In genomic region chr6:26739811-26740210, GRCh38 we compare ENCODE assay signal across 20 cellular contexts.
DNase-seq lines count a peak whose midpoint lies in the region; ATAC-seq, FAIRE-seq and TF ChIP-seq lines count a peak whose summit lies in the region.
"Had no signal": no experiment of that assay in that cellular context is flagged by ENCODE, and none has a peak within 500 bp of the region (broad histone marks: within the 10 kb centered on the region; RNA-seq: fewer than 3 reads in every experiment).

No MANE protein-coding gene starts in this region.

- H3K79me2 ChIP-seq in K562 (ENCODE audit: control insufficient read depth, insufficient read depth, low read length) (no peaks in the 10 kb centered on the region), endothelial cell of umbilical vein (ENCODE audit: control insufficient read depth, insufficient read depth, low read length) (no peaks in the 10 kb centered on the region), trophoblast cell (ENCODE audit: control insufficient read depth, insufficient read depth, low read length, poor library complexity) (no peaks in the 10 kb centered on the region)

- TF ChIP-seq POLR2A in K562 (conservative IDR thresholded peaks at IDR 0.05): no peak
- TF ChIP-seq POLR2A in endothelial cell of umbilical vein (IDR thresholded peaks at IDR 0.05; ENCODE audit: low read depth, low read length): no peak

- 27% methylated on average over 7 of the region's 7 CpGs for WGBS in K562 (ENCODE audit: insufficient coverage, low coverage, missing lambda C conversion rate)
- no CpG with 5 or more reads among the region's 7 CpGs for WGBS in trophoblast cell (ENCODE audit: extremely low coverage, insufficient coverage, insufficient read length)

- dilution Hi-C loops in endothelial cell of umbilical vein (cut with MboI; ENCODE audit: extremely low pct_ligation_motif_present, low sequenced_read_pairs): no loop called here

- FAIRE-seq in K562 (lab: Jason Lieb, UNC): no peak
- no peak for FAIRE-seq in endothelial cell of umbilical vein (lab: Jason Lieb, UNC)
- FAIRE-seq: D721Med, GM12891, GM18507, H54 had no signal

- no peak for TF ChIP-seq RAD21 in K562 (CRISPR knock-in tag; conservative IDR thresholded peaks at IDR 0.05 in 1 of 2, IDR thresholded peaks at IDR 0.05 in 1 of 2)

- TF ChIP-seq CTCF in K562 (IDR thresholded peaks at IDR 0.05 in 2 of 3, conservative IDR thresholded peaks at IDR 0.05 in 1 of 3; ENCODE audit: insufficient read depth in 2 of 3, low read depth in 1 of 3, low read length in 3 of 3): no peak
- TF ChIP-seq CTCF in endothelial cell of umbilical vein (IDR thresholded peaks at IDR 0.05; ENCODE audit: extremely low read depth in 1 of 2, insufficient read depth in 1 of 2, low read depth in 1 of 2, low read length in 2 of 2): no peak

- H3K18ac ChIP-seq in trophoblast cell (ENCODE audit: low read length): no peak overlapping the region

- no TSS peak for BruUV-seq in K562 (replicated peaks; lab: Mats Ljungman, UMichigan)
- BruUV-seq in endothelial cell of umbilical vein (replicated peaks; lab: Mats Ljungman, UMichigan): no TSS peak

- no peaks in the 10 kb centered on the region for H3K79me1 ChIP-seq in trophoblast cell (ENCODE audit: low read length)

- no peak for TF ChIP-seq EP300 in K562 (IDR thresholded peaks at IDR 0.05; ENCODE audit: low read length)

- peak overlapping the region; percentile 85 for H3K23ac ChIP-seq in trophoblast cell (ENCODE audit: low read length)

- H3K4me2 ChIP-seq in K562 (ENCODE audit: insufficient read depth, low read length) (no peak overlapping the region), endothelial cell of umbilical vein (ENCODE audit: insufficient read depth, low read length) (no peak overlapping the region), trophoblast cell (ENCODE audit: low read length) (no peak overlapping the region)
- H3K4me2 ChIP-seq: BLaER1 had no signal

- H4K12ac ChIP-seq in trophoblast cell (ENCODE audit: low read depth, low read length): no peak overlapping the region

- no peak overlapping the region for H2AK5ac ChIP-seq in trophoblast cell (ENCODE audit: low read length)

- H4K20me1 ChIP-seq in K562 (replicated peaks; ENCODE audit: control insufficient read depth, insufficient read depth, low read length) (no peaks in the 10 kb centered on the region), endothelial cell of umbilical vein (replicated peaks; ENCODE audit: control insufficient read depth, extremely low read depth, insufficient read depth, low read length) (no peaks in the 10 kb centered on the region)
- H4K20me1 ChIP-seq: BLaER1 had no signal

- H4K8ac ChIP-seq in trophoblast cell (ENCODE audit: low read depth, low read length): no peak overlapping the region

- H3K9ac ChIP-seq in K562 (ENCODE audit: insufficient read depth in 1 of 2, low read depth in 2 of 2, low read length in 2 of 2): no peak overlapping the region
- H3K9ac ChIP-seq in endothelial cell of umbilical vein (replicated peaks; ENCODE audit: extremely low read depth, insufficient read depth, low read length): no peak overlapping the region
- H3K9ac ChIP-seq in trophoblast cell (ENCODE audit: low read length): no peak overlapping the region
- H3K9ac ChIP-seq: BLaER1 had no signal

- H3K9me3 ChIP-seq in K562 (replicated peaks; ENCODE audit: control insufficient read depth, insufficient read depth, low read depth, low read length) (peaks cover 13% of the 10 kb centered on the region), endothelial cell of umbilical vein (replicated peaks; ENCODE audit: control insufficient read depth, insufficient read depth, low read length) (no peaks in the 10 kb centered on the region), trophoblast cell (ENCODE audit: insufficient read depth, low read depth, low read length) (no peaks in the 10 kb centered on the region)
- H3K9me3 ChIP-seq: HAP-1 had no signal

- POLR2A ChIA-PET in K562 (lab: Yijun Ruan, JAX) (no interaction called here), endothelial cell of umbilical vein (lab: Charles Lee) (no interaction called here)

- H3K36me3 ChIP-seq in K562 (ENCODE audit: control insufficient read depth, insufficient read depth, low read length) (no peaks in the 10 kb centered on the region), endothelial cell of umbilical vein (ENCODE audit: control insufficient read depth in 2 of 2, extremely low read depth in 1 of 2, insufficient read depth in 2 of 2, low read length in 2 of 2) (no peaks in the 10 kb centered on the region), trophoblast cell (ENCODE audit: control insufficient read depth in 1 of 2, insufficient read depth in 2 of 2, low read length in 2 of 2) (no peaks in the 10 kb centered on the region)
- H3K36me3 ChIP-seq: BLaER1, HAP-1 had no signal

- H2BK5ac ChIP-seq in trophoblast cell (ENCODE audit: low read depth, low read length, poor library complexity): no peak overlapping the region

- CTCF ChIA-PET in K562 (lab: Yijun Ruan, JAX; ENCODE audit: low intra/inter-chr PET ratio) (no interaction called here), endothelial cell of umbilical vein (lab: Charles Lee) (no interaction called here)

- no peaks in the 10 kb centered on the region for H3K9me1 ChIP-seq in K562 (ENCODE audit: control insufficient read depth, insufficient read depth, low read length)
- H3K9me1 ChIP-seq in endothelial cell of umbilical vein (replicated peaks; ENCODE audit: control insufficient read depth, extremely low read depth, insufficient read depth, low read length): no peaks in the 10 kb centered on the region

- no peak overlapping the region for H3K27ac ChIP-seq in K562 (ENCODE audit: extremely low read depth, low read depth, low read length)
- no peak overlapping the region for H3K27ac ChIP-seq in endothelial cell of umbilical vein (ENCODE audit: insufficient read depth, low read depth, low read length)
- H3K27ac ChIP-seq in trophoblast cell (ENCODE audit: low read depth, low read length): no peak overlapping the region
- H3K27ac ChIP-seq: BLaER1, C4-2B had no signal

- no peak overlapping the region for H3K4me3 ChIP-seq in K562
- H3K4me3 ChIP-seq in endothelial cell of umbilical vein (replicated peaks in 1 of 3; ENCODE audit: insufficient read depth in 1 of 3, low read depth in 1 of 3, low read length in 3 of 3): no peak overlapping the region
- no peak overlapping the region for H3K4me3 ChIP-seq in trophoblast cell (ENCODE audit: low read depth, low read length)
- H3K4me3 ChIP-seq: BLaER1, HAP-1 had no signal

- H3K4me1 ChIP-seq in K562 (replicated peaks in 1 of 2; ENCODE audit: control insufficient read depth in 2 of 2, insufficient read depth in 2 of 2, low read length in 2 of 2) (peaks cover 5 to 10% of the 10 kb centered on the region in 2 experiments; a peak in 3 of 5 replicates), endothelial cell of umbilical vein (ENCODE audit: control insufficient read depth, extremely low read depth, insufficient read depth, low read length) (no peaks in the 10 kb centered on the region), trophoblast cell (ENCODE audit: control insufficient read depth in 1 of 2, insufficient read depth in 2 of 2, low read length in 2 of 2) (peaks cover 0 to 3% of the 10 kb centered on the region in 2 experiments)
- H3K4me1 ChIP-seq: BLaER1, HAP-1 had no signal

- no peak overlapping the region for H2BK120ac ChIP-seq in trophoblast cell (ENCODE audit: insufficient read depth, low read length, poor library complexity)

- no peak overlapping the region for H4K91ac ChIP-seq in trophoblast cell (ENCODE audit: low read depth, low read length)

- H3K14ac ChIP-seq in trophoblast cell (ENCODE audit: low read length): no peak overlapping the region

- in situ Hi-C loops in K562 (cut with MboI): loop anchor here (5.0 kb wide), 1 partner anchor 42 kb away; no protein-coding TSS in a partner anchor

- DNase-seq in K562 (ENCODE audit: extremely low read depth in 1 of 4, low spot score in 3 of 4) (peak in 3 of 4 experiments; percentile 0 to 1 (median 0)), endothelial cell of umbilical vein (ENCODE audit: low read depth, low spot score) (no peak), trophoblast cell (no peak), LoVo (ENCODE audit: low spot score) (no peak), foreskin melanocyte (no peak), amygdala (lab: John Stamatoyannopoulos, UW) (no peak)
- DNase-seq: CD4-positive, alpha-beta T cell; CD8-positive, alpha-beta memory T cell; DMS 273 treated with DMSO at 0.1 percent for 48 hours; DMS79 treated with DMSO at 0.1 percent for 48 hours; GF-D8; GOT3; HFFc6 had no signal

- intact Hi-C loops in K562 (cut with micrococcal nuclease) (no loop called here), endothelial cell of umbilical vein (cut with micrococcal nuclease) (no loop called here)

- no peak for ATAC-seq in K562

- H3K27me3 ChIP-seq in K562 (ENCODE audit: control insufficient read depth in 2 of 2, insufficient read depth in 2 of 2, low read length in 2 of 2): no peaks in the 10 kb centered on the region; a peak in 1 of 5 replicates
- H3K27me3 ChIP-seq in endothelial cell of umbilical vein (ENCODE audit: control insufficient read depth in 2 of 2, insufficient read depth in 2 of 2, low read length in 2 of 2): peaks cover 13 to 17% of the 10 kb centered on the region in 2 experiments
- no peaks in the 10 kb centered on the region for H3K27me3 ChIP-seq in trophoblast cell (ENCODE audit: insufficient read depth, low read length)
- H3K27me3 ChIP-seq: BLaER1 had no signal

- no peak overlapping the region for H3K4ac ChIP-seq in trophoblast cell (ENCODE audit: low read depth, low read length)

- no peak overlapping the region for H2BK12ac ChIP-seq in trophoblast cell (ENCODE audit: low read length)

- H2AFZ ChIP-seq in K562 (ENCODE audit: low read depth, low read length) (no peak overlapping the region), endothelial cell of umbilical vein (ENCODE audit: low read depth, low read length) (no peak overlapping the region), trophoblast cell (ENCODE audit: insufficient read depth, low read length, poor library complexity) (no peak overlapping the region)

TF ChIP-seq in K562, 482 proteins besides CTCF, POLR2A, EP300 and RAD21 (continues in another document):
- TF ChIP-seq ZNF184 (CRISPR knock-in tag; IDR thresholded peaks at IDR 0.05) (no peak), NUFIP1 (IDR thresholded peaks at IDR 0.05; ENCODE audit: partially characterized antibody) (no peak), ZNF124 (CRISPR knock-in tag; IDR thresholded peaks at IDR 0.05) (no peak), ZBTB1 (CRISPR knock-in tag; IDR thresholded peaks at IDR 0.05; ENCODE audit: borderline replicate concordance, low read depth) (no peak)

TF ChIP-seq in endothelial cell of umbilical vein, 7 proteins besides CTCF, POLR2A, EP300 and RAD21:
- TF ChIP-seq FOS (IDR thresholded peaks at IDR 0.05; ENCODE audit: borderline replicate concordance, insufficient read depth, low read length) (no peak), JUN (IDR thresholded peaks at IDR 0.05; ENCODE audit: borderline replicate concordance, insufficient read depth, insufficient read length, low read depth) (no peak), MAX (IDR thresholded peaks at IDR 0.05; ENCODE audit: insufficient read depth, insufficient read length) (peak; percentile 41), EZH2 (IDR thresholded peaks at IDR 0.05; ENCODE audit: borderline replicate concordance, low read depth, low read length, severe bottlenecking) (no peak)

Comparison
In these comparisons a context has a peak if more than half of its experiments do, and no peak if none do; other contexts are left out.
1. DNase-seq: peak in K562 (3 of 4); none in endothelial cell of umbilical vein (single experiment), trophoblast cell (0 of 2), LoVo (single experiment), foreskin melanocyte (single experiment) and amygdala (0 of 56).